12 cellular contexts compared by ENCODE assay signal in genomic region chr22:45576273-45576625, GRCh38.
A peak's percentile ranks its signal among the peaks of the same experiment; 100 is the strongest.
DNase-seq lines count a peak whose midpoint lies in the region; ATAC-seq and TF ChIP-seq lines count a peak whose summit lies in the region.
"Had no signal": no experiment of that assay in that cellular context is flagged by ENCODE, and none has a peak within 500 bp of the region (broad histone marks: within the 10 kb centered on the region; RNA-seq: fewer than 3 reads in every experiment).

No MANE protein-coding gene starts in this region.

- DNase-seq in right cardiac atrium (peak in 2 of 3 donors; percentile 4 to 36), left ventricle myocardium inferior (no peak), osteoblast (ENCODE audit: insufficient read length, low spot score, missing footprints) (peak; percentile 10), hippocampal formation (lab: John Stamatoyannopoulos, UW) (no peak), NK-92 (lab: John Stamatoyannopoulos, UW; ENCODE audit: unreplicated experiment) (no peak), NCI-H1105 treated with DMSO at 0.1 percent for 48 hours (lab: John Stamatoyannopoulos, UW) (no peak)
- DNase-seq: 8988T; CD4-positive, alpha-beta memory T cell; DMS79 treated with DMSO at 0.1 percent for 48 hours; GF-D8 had no signal

- H3K27me3 ChIP-seq in right cardiac atrium (ENCODE audit: control insufficient read depth, insufficient read depth) (no peaks in the 10 kb centered on the region), left ventricle myocardium inferior (ENCODE audit: low read depth) (peaks cover 38% of the 10 kb centered on the region), OCI-LY1 (ENCODE audit: insufficient read depth, low read length) (no peaks in the 10 kb centered on the region), osteoblast (ENCODE audit: insufficient read depth, low read length) (no peaks in the 10 kb centered on the region)

- ATAC-seq in right cardiac atrium, result no peak

- H3F3A ChIP-seq in OCI-LY1 (ENCODE audit: insufficient read depth, low read length), result no peaks in the 10 kb centered on the region

- H3K9ac ChIP-seq in OCI-LY1 (ENCODE audit: low read length), result no peak overlapping the region; the same call in 1 of the 2 replicates

- H4K20me1 ChIP-seq in OCI-LY1 (ENCODE audit: insufficient read depth, low read length) (no peaks in the 10 kb centered on the region), osteoblast (ENCODE audit: insufficient read depth, low read length) (no peaks in the 10 kb centered on the region)

- TF ChIP-seq CTCF in left ventricle myocardium inferior (IDR thresholded peaks at IDR 0.05; ENCODE audit: borderline replicate concordance) (no peak), OCI-LY1 (IDR thresholded peaks at IDR 0.05; ENCODE audit: low read length) (no peak), osteoblast (IDR thresholded peaks at IDR 0.05; ENCODE audit: extremely low read depth, low read depth, low read length) (no peak)

- H3K79me2 ChIP-seq in OCI-LY1 (ENCODE audit: insufficient read depth, low read length), result no peaks in the 10 kb centered on the region
- no peaks in the 10 kb centered on the region for H3K79me2 ChIP-seq in osteoblast (ENCODE audit: insufficient read depth, low read length)

- no peak overlapping the region for H2AFZ ChIP-seq in OCI-LY1 (ENCODE audit: low read length)
- H2AFZ ChIP-seq in osteoblast (ENCODE audit: low read length), result no peak overlapping the region

- H3K4me2 ChIP-seq in OCI-LY1 (ENCODE audit: low read length) (no peak overlapping the region), osteoblast (ENCODE audit: insufficient read depth, low read length) (no peak overlapping the region)

- H3K27ac ChIP-seq in right cardiac atrium (ENCODE audit: low read length) (no peak overlapping the region), left ventricle myocardium inferior (replicated peaks) (no peak overlapping the region), OCI-LY1 (ENCODE audit: low read depth, low read length, poor library complexity, severe bottlenecking) (peak overlapping the region; percentile 75), osteoblast (ENCODE audit: low read depth, low read length) (no peak overlapping the region)

- H3K9me3 ChIP-seq in right cardiac atrium (ENCODE audit: control insufficient read depth, low read length), result no peaks in the 10 kb centered on the region
- peaks cover 5% of the 10 kb centered on the region for H3K9me3 ChIP-seq in left ventricle myocardium inferior (replicated peaks)
- peaks cover 5% of the 10 kb centered on the region; the same call in 1 of the 2 replicates for H3K9me3 ChIP-seq in OCI-LY1 (ENCODE audit: low read length)
- H3K9me3 ChIP-seq in osteoblast (ENCODE audit: low read depth, low read length), result no peaks in the 10 kb centered on the region
- H3K9me3 ChIP-seq: HAP-1 had no signal

- H3K36me3 ChIP-seq in left ventricle myocardium inferior (no peaks in the 10 kb centered on the region), OCI-LY1 (ENCODE audit: insufficient read depth, low read length) (no peaks in the 10 kb centered on the region; the same call in 1 of the 2 replicates), osteoblast (ENCODE audit: insufficient read depth, low read length) (no peaks in the 10 kb centered on the region)
- H3K36me3 ChIP-seq: HAP-1 had no signal

- H3K9me2 ChIP-seq in OCI-LY1 (ENCODE audit: low read depth, low read length), result no peaks in the 10 kb centered on the region

- no peaks in the 10 kb centered on the region for H3K4me1 ChIP-seq in right cardiac atrium (ENCODE audit: control insufficient read depth, insufficient read depth, low read length)
- peaks cover 3% of the 10 kb centered on the region for H3K4me1 ChIP-seq in left ventricle myocardium inferior
- peaks cover 72% of the 10 kb centered on the region for H3K4me1 ChIP-seq in OCI-LY1 (ENCODE audit: insufficient read depth, low read length, severe bottlenecking)
- H3K4me1 ChIP-seq in osteoblast (ENCODE audit: insufficient read depth, low read length), result no peaks in the 10 kb centered on the region
- H3K4me1 ChIP-seq: HAP-1 had no signal

- H3K4me3 ChIP-seq in right cardiac atrium (ENCODE audit: low read length) (no peak overlapping the region), left ventricle myocardium inferior (no peak overlapping the region), OCI-LY1 (ENCODE audit: low read depth, low read length, poor library complexity, severe bottlenecking) (no peak overlapping the region), osteoblast (ENCODE audit: insufficient read depth, low read length) (no peak overlapping the region)
- H3K4me3 ChIP-seq: HAP-1 had no signal

- 92% methylated on average over 8 of the region's 8 CpGs for WGBS in right cardiac atrium

- intact Hi-C loops in right cardiac atrium (cut with DNase I), result no loop called here
- intact Hi-C loops in left ventricle myocardium inferior (cut with micrococcal nuclease), result no loop called here

Comparison
In these comparisons a context has a peak if more than half of its experiments do, and no peak if none do; other contexts are left out.
1. DNase-seq: peak in right cardiac atrium (2 of 3) and osteoblast (single experiment); none in left ventricle myocardium inferior (single experiment), hippocampal formation (0 of 2), NK-92 (single experiment) and NCI-H1105 treated with DMSO at 0.1 percent for 48 hours (single experiment).